Comparison of ENCODE assay signal across 8 cellular contexts in genomic region chr12:116406529-116406928, GRCh38.
DNase-seq lines count a peak whose midpoint lies in the region; ATAC-seq, FAIRE-seq and TF ChIP-seq lines count a peak whose summit lies in the region.

No MANE protein-coding gene starts in this region.

- H3K36me3 Mint-ChIP-seq in CD8-positive, alpha-beta T cell: no peaks in the 10 kb centered on the region

- TF ChIP-seq CTCF in K562 (IDR thresholded peaks at IDR 0.05 in 2 of 3, conservative IDR thresholded peaks at IDR 0.05 in 1 of 3; ENCODE audit: insufficient read depth in 2 of 3, low read depth in 1 of 3, low read length in 3 of 3): peak in 2 of 3 experiments; percentile 48 to 61; a peak in 4 of 6 replicates
- TF ChIP-seq CTCF in HepG2 (CRISPR knock-in tag; IDR thresholded peaks at IDR 0.05): peak; percentile 64
- TF ChIP-seq CTCF in CD8-positive, alpha-beta T cell (IDR thresholded peaks at IDR 0.05): no peak

- H4K20me1 ChIP-seq in K562 (replicated peaks; ENCODE audit: control insufficient read depth, insufficient read depth, low read length) (no peaks in the 10 kb centered on the region), HepG2 (ENCODE audit: insufficient read depth, low read length) (no peaks in the 10 kb centered on the region)

- TF ChIP-seq POLR2A in K562 (conservative IDR thresholded peaks at IDR 0.05): no peak
- no peak for TF ChIP-seq POLR2A in HepG2 (IDR thresholded peaks at IDR 0.05; ENCODE audit: insufficient read depth in 1 of 2, low read depth in 2 of 2, low read length in 2 of 2)

- peaks cover 6% of the 10 kb centered on the region in 2 experiments; a peak in 4 of 5 replicates for H3K4me1 ChIP-seq in K562 (replicated peaks in 1 of 2; ENCODE audit: control insufficient read depth in 2 of 2, insufficient read depth in 2 of 2, low read length in 2 of 2)
- H3K4me1 ChIP-seq in HepG2 (ENCODE audit: insufficient read depth, low read length): peaks cover 24% of the 10 kb centered on the region
- no peaks in the 10 kb centered on the region for H3K4me1 ChIP-seq in CD8-positive, alpha-beta T cell (ENCODE audit: insufficient read depth, low read length)

- BruUV-seq in K562 (replicated peaks; lab: Mats Ljungman, UMichigan) (no TSS peak), HepG2 (replicated peaks; lab: Mats Ljungman, UMichigan) (no TSS peak)

- H3K36me3 ChIP-seq in K562 (ENCODE audit: control insufficient read depth, insufficient read depth, low read length) (no peaks in the 10 kb centered on the region), HepG2 (replicated peaks in 1 of 2; ENCODE audit: control insufficient read depth in 1 of 2, insufficient read depth in 2 of 2, low read length in 2 of 2) (no peaks in the 10 kb centered on the region)
- no peaks in the 10 kb centered on the region for H3K36me3 ChIP-seq in CD8-positive, alpha-beta T cell (ENCODE audit: insufficient read depth, low read length)

- no peak overlapping the region for H3K4me3 ChIP-seq in K562
- no peak overlapping the region for H3K4me3 ChIP-seq in HepG2 (replicated peaks in 1 of 3; ENCODE audit: insufficient read depth in 1 of 3, low read depth in 2 of 3, low read length in 3 of 3)
- no peak overlapping the region for H3K4me3 ChIP-seq in CD8-positive, alpha-beta T cell (ENCODE audit: low read depth, low read length)

- H3K27ac ChIP-seq in K562 (ENCODE audit: extremely low read depth, low read depth, low read length) (no peak overlapping the region), HepG2 (ENCODE audit: extremely low read length, insufficient read depth, low read length) (no peak overlapping the region)
- no peak overlapping the region for H3K27ac ChIP-seq in CD8-positive, alpha-beta T cell (ENCODE audit: low read depth, low read length)

- no peaks in the 10 kb centered on the region for H3K27me3 Mint-ChIP-seq in CD8-positive, alpha-beta T cell (ENCODE audit: low read depth)

- DNase-seq in AG08395 (ENCODE audit: low spot score) (peak; percentile 93), HuH-7 (ENCODE audit: low spot score) (peak; percentile 75), K562 (ENCODE audit: extremely low read depth in 1 of 4, low spot score in 3 of 4) (peak in 2 of 4 experiments; percentile 48 to 55), HepG2 (ENCODE audit: low spot score) (peak; percentile 71), NCI-H2227 treated with DMSO at 0.1 percent for 48 hours (lab: John Stamatoyannopoulos, UW) (no peak), NCI-H1105 (lab: John Stamatoyannopoulos, UW) (no peak)
- DNase-seq in CD8-positive, alpha-beta T cell: no peak

- H2AFZ ChIP-seq in K562 (ENCODE audit: low read depth, low read length) (0 out of 2 replicates have a peak overlapping the region, but pooled peaks have one; percentile 28), HepG2 (ENCODE audit: low read length) (no peak overlapping the region)

- intact Hi-C loops in K562 (cut with micrococcal nuclease) (no loop called here), HepG2 (cut with micrococcal nuclease; ENCODE audit: unreplicated experiment) (no loop called here)
- intact Hi-C loops in CD8-positive, alpha-beta T cell (cut with DNase I, micrococcal nuclease): no loop called here

- H3K27ac Mint-ChIP-seq in CD8-positive, alpha-beta T cell: no peak overlapping the region

- H3K4me1 Mint-ChIP-seq in CD8-positive, alpha-beta T cell (ENCODE audit: low read depth): peaks cover 4% of the 10 kb centered on the region

- WGBS in K562 (ENCODE audit: insufficient coverage, low coverage, missing lambda C conversion rate): 42% methylated on average over 3 of the region's 3 CpGs
- WGBS in HepG2 (ENCODE audit: low lambda C conversion rate): 13% methylated on average over 3 of the region's 3 CpGs

- ATAC-seq in K562: peak; percentile 84
- peak; percentile 95 for ATAC-seq in HepG2
- no peak for ATAC-seq in CD8-positive, alpha-beta T cell
- no peak for ATAC-seq in HG03196 (IDR thresholded peaks at IDR 0.05; ENCODE audit: unreplicated experiment)

- POLR2A ChIA-PET in K562 (lab: Yijun Ruan, JAX): interaction anchor here (0.7 to 0.9 kb wide), 2 partner anchors 37 to 133 kb away, joined by 3 read pairs; no protein-coding TSS in a partner anchor
- POLR2A ChIA-PET in HepG2 (lab: Yijun Ruan, JAX): no interaction called here
- POLR2A ChIA-PET in CD8-positive, alpha-beta T cell (lab: Charles Lee): no interaction called here

- H3K79me2 ChIP-seq in K562 (ENCODE audit: control insufficient read depth, insufficient read depth, low read length) (no peaks in the 10 kb centered on the region), HepG2 (ENCODE audit: insufficient read depth, low read length) (no peaks in the 10 kb centered on the region)

- H3K4me2 ChIP-seq in K562 (ENCODE audit: insufficient read depth, low read length): no peak overlapping the region
- peak overlapping the region; percentile 23; the same call in 1 of the 2 replicates for H3K4me2 ChIP-seq in HepG2 (ENCODE audit: low read depth, low read length)

- no peak overlapping the region for H3K9ac ChIP-seq in K562 (ENCODE audit: insufficient read depth in 1 of 2, low read depth in 2 of 2, low read length in 2 of 2)
- no peak overlapping the region for H3K9ac ChIP-seq in HepG2 (ENCODE audit: insufficient read depth, low read depth, low read length)

- TF ChIP-seq EP300 in K562 (IDR thresholded peaks at IDR 0.05; ENCODE audit: low read length): no peak
- TF ChIP-seq EP300 in HepG2 (IDR thresholded peaks at IDR 0.05; ENCODE audit: low read depth in 2 of 2, low read length in 2 of 2): peak in 1 of 2 experiments; percentile 48; a peak in 2 of 4 replicates
- no peak for TF ChIP-seq EP300 in HepG2 (CRISPR knock-in tag; IDR thresholded peaks at IDR 0.05; ENCODE audit: borderline replicate concordance)

- CTCF ChIA-PET in K562 (lab: Yijun Ruan, JAX; ENCODE audit: low intra/inter-chr PET ratio) (no interaction called here), HepG2 (lab: Yijun Ruan, JAX; ENCODE audit: low intra/inter-chr PET ratio, low total read pairs) (no interaction called here)
- CTCF ChIA-PET in CD8-positive, alpha-beta T cell (lab: Charles Lee): no interaction called here

- no peaks in the 10 kb centered on the region for H3K27me3 ChIP-seq in K562 (ENCODE audit: control insufficient read depth in 2 of 2, insufficient read depth in 2 of 2, low read length in 2 of 2)
- H3K27me3 ChIP-seq in HepG2 (ENCODE audit: control insufficient read depth in 1 of 2, insufficient read depth in 2 of 2, low read length in 2 of 2): peaks cover 0 to 6% of the 10 kb centered on the region in 2 experiments; a peak in 1 of 5 replicates
- H3K27me3 ChIP-seq in CD8-positive, alpha-beta T cell (ENCODE audit: insufficient read depth, low read length): no peaks in the 10 kb centered on the region

- no peak overlapping the region for H3K4me3 Mint-ChIP-seq in CD8-positive, alpha-beta T cell

- TF ChIP-seq RAD21 in K562 (CRISPR knock-in tag; conservative IDR thresholded peaks at IDR 0.05 in 1 of 2, IDR thresholded peaks at IDR 0.05 in 1 of 2) (peak; percentile 29 to 66), HepG2 (CRISPR knock-in tag; IDR thresholded peaks at IDR 0.05) (no peak)

- H3K9me3 Mint-ChIP-seq in CD8-positive, alpha-beta T cell: no peaks in the 10 kb centered on the region

- H3K9me3 ChIP-seq in K562 (replicated peaks; ENCODE audit: control insufficient read depth, insufficient read depth, low read depth, low read length) (no peaks in the 10 kb centered on the region), HepG2 (ENCODE audit: low read length) (no peaks in the 10 kb centered on the region)
- H3K9me3 ChIP-seq in CD8-positive, alpha-beta T cell (ENCODE audit: low read length): no peaks in the 10 kb centered on the region

- H3K9me1 ChIP-seq in K562 (ENCODE audit: control insufficient read depth, insufficient read depth, low read length): no peaks in the 10 kb centered on the region

- FAIRE-seq in K562 (lab: Jason Lieb, UNC) (peak; percentile 6), HepG2 (lab: Jason Lieb, UNC) (peak; percentile 30)

- in situ Hi-C loops in K562 (cut with MboI): no loop called here
- in situ Hi-C loops in HepG2 (cut with HindIII; ENCODE audit: extremely low pct_ligation_motif_present, low pct_unique_long_range_greater_than_20kb): no loop called here

TF ChIP-seq in K562, 482 proteins besides CTCF, POLR2A, EP300 and RAD21 (continues in another document):
- TF ChIP-seq MEIS2 (IDR thresholded peaks at IDR 0.05; ENCODE audit: partially characterized antibody): peak; percentile 63
- TF ChIP-seq JUND (IDR thresholded peaks at IDR 0.05; ENCODE audit: borderline replicate concordance, low read depth, low read length): peak; percentile 19; the same call in 1 of the 2 replicates
- no peak; the same call in 2 of the 3 replicates for TF ChIP-seq JUND (tag; IDR thresholded peaks at IDR 0.05; ENCODE audit: borderline replicate concordance, low read depth, low read length)
- peak; percentile 69 for TF ChIP-seq PKNOX1 (IDR thresholded peaks at IDR 0.05)

TF ChIP-seq in HepG2, 621 proteins besides CTCF, POLR2A, EP300 and RAD21 (continues in another document):
- TF ChIP-seq ZC3H4 (CRISPR knock-in tag; IDR thresholded peaks at IDR 0.05; ENCODE audit: borderline replicate concordance) (no peak), NR2F6 (IDR thresholded peaks at IDR 0.05) (no peak), NR2F6 (CRISPR knock-in tag; IDR thresholded peaks at IDR 0.05) (peak; percentile 51; the same call in 1 of the 2 replicates), ZMAT3 (CRISPR knock-in tag; conservative IDR thresholded peaks at IDR 0.05) (no peak), FOSL1 (CRISPR knock-in tag; IDR thresholded peaks at IDR 0.05; ENCODE audit: borderline replicate concordance) (no peak), MYPOP (CRISPR knock-in tag; IDR thresholded peaks at IDR 0.05) (peak; percentile 51; the same call in 1 of the 2 replicates), ZNF260 (CRISPR knock-in tag; IDR thresholded peaks at IDR 0.05; ENCODE audit: borderline replicate concordance, low read depth) (no peak), NRL (CRISPR knock-in tag; IDR thresholded peaks at IDR 0.05; ENCODE audit: borderline replicate concordance) (no peak), ZNF230 (CRISPR knock-in tag; IDR thresholded peaks at IDR 0.05) (no peak), MIXL1 (CRISPR knock-in tag; IDR thresholded peaks at IDR 0.05) (0 out of 2 replicates have a peak, but pooled peaks have one; percentile 20), ZNF207 (IDR thresholded peaks at IDR 0.05; ENCODE audit: borderline replicate concordance) (no peak)

Comparison
In these comparisons a context has a peak if more than half of its experiments do, and no peak if none do; other contexts are left out.
1. DNase-seq: peak in AG08395 (single experiment), HuH-7 (single experiment) and HepG2 (single experiment); none in CD8-positive, alpha-beta T cell (0 of 7), NCI-H2227 treated with DMSO at 0.1 percent for 48 hours (single experiment) and NCI-H1105 (single experiment).
2. ATAC-seq: peak in K562 (single experiment) and HepG2 (single experiment); none in CD8-positive, alpha-beta T cell (single experiment) and HG03196 (single experiment).